In the genomic region with DNA sequence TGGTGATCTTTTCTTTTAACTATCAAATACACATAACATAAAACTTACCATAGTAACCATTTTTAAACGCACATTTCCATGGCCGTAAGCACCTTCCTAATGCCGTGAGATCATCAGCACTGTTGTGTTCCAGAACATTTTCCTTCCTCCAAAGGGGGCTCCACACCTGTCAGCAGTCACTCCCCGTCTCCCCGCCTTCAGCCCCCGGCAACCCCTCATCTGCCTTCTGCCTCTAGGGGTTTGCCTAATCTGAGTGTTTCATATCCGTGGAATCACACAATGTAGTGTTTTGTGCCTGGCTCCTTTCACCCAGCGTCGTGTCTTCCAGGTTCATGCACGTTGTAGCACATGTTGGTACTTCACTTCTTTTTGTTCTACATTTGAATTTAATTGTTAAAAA, we compare ENCODE assay signal across 21 cellular contexts.
DNase-seq lines count a peak whose midpoint lies in the region; ATAC-seq and TF ChIP-seq lines count a peak whose summit lies in the region.
"Had no signal": no experiment of that assay in that cellular context is flagged by ENCODE, and none has a peak within 500 bp of the region (broad histone marks: within the 10 kb centered on the region; RNA-seq: fewer than 3 reads in every experiment).

No MANE protein-coding gene starts in this region.

- intact Hi-C loops in MCF 10A (cut with micrococcal nuclease), result no loop called here
- intact Hi-C loops in Right ventricle myocardium superior (cut with DNase I), result no loop called here

- POLR2A ChIA-PET in MCF 10A (lab: Yijun Ruan, JAX), result interaction anchor here (0.7 kb wide), 1 partner anchor 1620 kb away, joined by 4 read pairs; no protein-coding TSS in a partner anchor

- TF ChIP-seq CTCF in neural crest cell (conservative IDR thresholded peaks at IDR 0.05) (no peak), MCF 10A (IDR thresholded peaks at IDR 0.05; ENCODE audit: unreplicated experiment) (no peak)

- no peak overlapping the region for H3K27ac Mint-ChIP-seq in activated CD8-positive, alpha-beta memory T cell treated with anti-CD3 and anti-CD28 coated beads, Interleukin-2, amount 10 ng/mL, durations not matched to agents 7 days and 5 days
- H3K27ac Mint-ChIP-seq in neural crest cell (ENCODE audit: unreplicated experiment) (peak overlapping the region; percentile 3), MCF 10A (ENCODE audit: low read depth, unreplicated experiment) (no peak overlapping the region)

- H3K4me1 Mint-ChIP-seq in activated CD8-positive, alpha-beta memory T cell treated with anti-CD3 and anti-CD28 coated beads, Interleukin-2, amount 10 ng/mL, durations not matched to agents 7 days and 5 days, result peaks cover 25% of the 10 kb centered on the region
- H3K4me1 Mint-ChIP-seq in neural crest cell (no peaks in the 10 kb centered on the region), MCF 10A (ENCODE audit: insufficient read depth, unreplicated experiment) (peaks cover 11% of the 10 kb centered on the region)

- peaks cover 12% of the 10 kb centered on the region for H3K27me3 Mint-ChIP-seq in activated CD8-positive, alpha-beta memory T cell treated with anti-CD3 and anti-CD28 coated beads, Interleukin-2, amount 10 ng/mL, durations not matched to agents 7 days and 5 days
- peaks cover 2% of the 10 kb centered on the region for H3K27me3 Mint-ChIP-seq in neural crest cell (ENCODE audit: low read depth)
- H3K27me3 Mint-ChIP-seq in MCF 10A (ENCODE audit: insufficient read depth, unreplicated experiment), result peaks cover 16% of the 10 kb centered on the region
- H3K27me3 Mint-ChIP-seq: B cell had no signal

- no peaks in the 10 kb centered on the region for H3K9me3 Mint-ChIP-seq in activated CD8-positive, alpha-beta memory T cell treated with anti-CD3 and anti-CD28 coated beads, Interleukin-2, amount 10 ng/mL, durations not matched to agents 7 days and 5 days (ENCODE audit: low read depth)
- H3K9me3 Mint-ChIP-seq in neural crest cell, result no peaks in the 10 kb centered on the region
- no peaks in the 10 kb centered on the region for H3K9me3 Mint-ChIP-seq in MCF 10A (ENCODE audit: unreplicated experiment)
- H3K9me3 Mint-ChIP-seq: CD14-positive monocyte had no signal

- no peaks in the 10 kb centered on the region for H3K36me3 Mint-ChIP-seq in activated CD8-positive, alpha-beta memory T cell treated with anti-CD3 and anti-CD28 coated beads, Interleukin-2, amount 10 ng/mL, durations not matched to agents 7 days and 5 days
- no peaks in the 10 kb centered on the region for H3K36me3 Mint-ChIP-seq in neural crest cell (ENCODE audit: low read depth)
- H3K36me3 Mint-ChIP-seq in MCF 10A (ENCODE audit: insufficient read depth, unreplicated experiment), result no peaks in the 10 kb centered on the region
- H3K36me3 Mint-ChIP-seq: CD14-positive monocyte had no signal

- CTCF ChIA-PET in activated CD8-positive, alpha-beta memory T cell treated with anti-CD3 and anti-CD28 coated beads, Interleukin-2, amount 10 ng/mL, durations not matched to agents 7 days and 5 days (lab: Charles Lee), result interaction anchor here (1.3 kb wide), 2 partner anchors 8 to 114 kb away, joined by 3 to 4 read pairs; no protein-coding TSS in a partner anchor
- CTCF ChIA-PET in MCF 10A (lab: Yijun Ruan, JAX), result no interaction called here

- no TSS peak for BruUV-seq in MCF 10A (replicated peaks; lab: Mats Ljungman, UMichigan)

- no peak for ATAC-seq in activated CD8-positive, alpha-beta memory T cell treated with anti-CD3 and anti-CD28 coated beads, Interleukin-2, amount 10 ng/mL, durations not matched to agents 7 days and 5 days
- ATAC-seq in Right ventricle myocardium superior (ENCODE audit: poor library complexity) (no peak), HG03457 (IDR thresholded peaks at IDR 0.05; ENCODE audit: unreplicated experiment) (no peak)
- ATAC-seq: A549 had no signal

- peak; percentile 56 for DNase-seq in activated effector memory CD4-positive, alpha-beta T cell treated with anti-CD3 and anti-CD28 coated beads, Interleukin-2, amount 50 U/mL, for 16 hours
- DNase-seq in activated effector memory CD4-positive, alpha-beta T cell treated with Interleukin-2 at 50 U/mL for 16 hours, result no peak
- peak; percentile 33 for DNase-seq in activated CD8-positive, alpha-beta memory T cell treated with anti-CD3 and anti-CD28 coated beads, Interleukin-2, amount 10 ng/mL, durations not matched to agents 7 days and 5 days
- DNase-seq in neural crest cell (ENCODE audit: low read depth, low spot score) (no peak), MCF 10A (ENCODE audit: unreplicated experiment) (no peak), Right ventricle myocardium superior (no peak)
- DNase-seq: DMS79; GM23248; HCEC 1CT; IMR-90; NCI-H1694; NCI-H2081; NCI-H2171; NCI-H345; NCI-H524; NCI-H774; NK-92 treated with Interleukin-12 subunit alpha and Interleukin-12 subunit beta, amount 100 ng/mL, for 24 hours had no signal

- H3K4me3 Mint-ChIP-seq in activated CD8-positive, alpha-beta memory T cell treated with anti-CD3 and anti-CD28 coated beads, Interleukin-2, amount 10 ng/mL, durations not matched to agents 7 days and 5 days, result no peak overlapping the region
- H3K4me3 Mint-ChIP-seq in neural crest cell, result no peak overlapping the region
- no peak overlapping the region for H3K4me3 Mint-ChIP-seq in MCF 10A (ENCODE audit: unreplicated experiment)
- H3K4me3 Mint-ChIP-seq: CD14-positive monocyte had no signal

Comparison
In these comparisons a context has a peak if more than half of its experiments do, and no peak if none do; other contexts are left out.
1. DNase-seq: peak in activated effector memory CD4-positive, alpha-beta T cell treated with anti-CD3 and anti-CD28 coated beads, Interleukin-2, amount 50 U/mL, for 16 hours (single experiment) and activated CD8-positive, alpha-beta memory T cell treated with anti-CD3 and anti-CD28 coated beads, Interleukin-2, amount 10 ng/mL, durations not matched to agents 7 days and 5 days (single experiment); none in activated effector memory CD4-positive, alpha-beta T cell treated with Interleukin-2 at 50 U/mL for 16 hours (single experiment), neural crest cell (single experiment), MCF 10A (single experiment) and Right ventricle myocardium superior (single experiment).